Comparison of ENCODE assay signal across 8 cellular contexts in genomic region chr15:66253643-66254363, GRCh38. TPM values are rescaled to one million over a fixed set of nuclear protein-coding genes. Genes with fewer than 3 reads are reported as not detected.
DNase-seq lines count a peak whose midpoint lies in the region; ATAC-seq and TF ChIP-seq lines count a peak whose summit lies in the region.

MEGF11 (minus strand) TSS chr15:66253750; CDS start chr15:66128403, 125,347 bp downstream.

- TF ChIP-seq CTCF in AG09309 (IDR thresholded peaks at IDR 0.05; ENCODE audit: control insufficient read depth, insufficient read depth, low read depth, low read length, missing control alignments) (no peak), epithelial cell of proximal tubule (conservative IDR thresholded peaks at IDR 0.05; ENCODE audit: low read depth, low read length) (no peak)

- DNase-seq in AG09309 (ENCODE audit: low read depth): no peak
- peak; percentile 36 to 75 for DNase-seq in HAP-1 (ENCODE audit: low spot score in 2 of 2)
- peak in 1 of 2 experiments; percentile 28 for DNase-seq in SJSA1 (ENCODE audit: low read depth in 1 of 2, low spot score in 2 of 2)
- no peak for DNase-seq in epithelial cell of proximal tubule (ENCODE audit: low read depth)
- DNase-seq in aorta: peak; percentile 60 to 78

- 0% methylated on average over 26 to 49 of the region's 49 CpGs for WGBS in aorta, 2 donors

- peaks cover 6% of the 10 kb centered on the region; the same call in 1 of the 2 replicates for H3K4me1 ChIP-seq in HAP-1
- H3K4me1 ChIP-seq in SJSA1 (replicated peaks): peaks cover 21% of the 10 kb centered on the region
- peaks cover 11 to 12% of the 10 kb centered on the region in 2 donors for H3K4me1 ChIP-seq in mucosa of rectum (ENCODE audit: control insufficient read depth in 2 of 2, insufficient read depth in 2 of 2, low read length in 2 of 2)
- H3K4me1 ChIP-seq in aorta (ENCODE audit: control insufficient read depth in 1 of 2, insufficient read depth in 2 of 2, low read length in 2 of 2): no peaks in the 10 kb centered on the region

- intact Hi-C loops in aorta (cut with DNase I): no loop called here

- H3K9me3 ChIP-seq in HAP-1: no peaks in the 10 kb centered on the region
- no peaks in the 10 kb centered on the region for H3K9me3 ChIP-seq in SJSA1 (replicated peaks)
- H3K9me3 ChIP-seq in mucosa of rectum (ENCODE audit: control insufficient read depth in 2 of 2, low read length in 2 of 2): no peaks in the 10 kb centered on the region
- H3K9me3 ChIP-seq in aorta (ENCODE audit: control insufficient read depth, low read length): no peaks in the 10 kb centered on the region

- H3K36me3 ChIP-seq in HAP-1 (replicated peaks) (no peaks in the 10 kb centered on the region), SJSA1 (no peaks in the 10 kb centered on the region), mucosa of rectum (ENCODE audit: control insufficient read depth in 2 of 2, insufficient read depth in 2 of 2, low read length in 2 of 2) (no peaks in the 10 kb centered on the region), aorta (ENCODE audit: control insufficient read depth in 1 of 2, insufficient read depth in 2 of 2, low read length in 1 of 2) (no peaks in the 10 kb centered on the region)

- H3K9ac ChIP-seq in mucosa of rectum (ENCODE audit: low read depth in 1 of 2, low read length in 2 of 2): peak within 1 kb of the TSS in 1 of 2 donors; percentile 37

- H3K4me3 ChIP-seq in AG09309 (ENCODE audit: control insufficient read depth, low read depth, low read length) (peak within 1 kb of the TSS; percentile 47), HAP-1 (peak within 1 kb of the TSS; percentile 37), SJSA1 (peak within 1 kb of the TSS; percentile 32), epithelial cell of proximal tubule (ENCODE audit: low read depth, low read length) (peak within 1 kb of the TSS; percentile 63), mucosa of rectum (ENCODE audit: low read length in 2 of 2) (peak within 1 kb of the TSS; percentile 65 to 72), aorta (ENCODE audit: low read length in 2 of 2) (peak within 1 kb of the TSS; percentile 52 to 71)

- in situ Hi-C loops in HAP-1 (cut with MboI; ENCODE audit: low sequenced_read_pairs): no loop called here

- peaks cover 96% of the 10 kb centered on the region for H3K27me3 ChIP-seq in HAP-1 (ENCODE audit: low read depth)
- H3K27me3 ChIP-seq in SJSA1 (replicated peaks): peaks cover 81% of the 10 kb centered on the region
- H3K27me3 ChIP-seq in mucosa of rectum (ENCODE audit: control insufficient read depth in 2 of 2, insufficient read depth in 2 of 2, low read length in 2 of 2): peaks cover 49 to 64% of the 10 kb centered on the region in 2 donors
- peaks cover 0 to 5% of the 10 kb centered on the region in 2 donors for H3K27me3 ChIP-seq in aorta (ENCODE audit: control insufficient read depth in 1 of 2, insufficient read depth in 2 of 2, low read length in 1 of 2)

- ATAC-seq in aorta (ENCODE audit: low FRiP score): peak; percentile 63
- ATAC-seq in HG03025 (IDR thresholded peaks at IDR 0.05; ENCODE audit: low FRiP score, unreplicated experiment): no peak
- ATAC-seq in GM21423 (IDR thresholded peaks at IDR 0.05; ENCODE audit: unreplicated experiment): no peak

- H3K27ac ChIP-seq in SJSA1 (no peak within 1 kb of the TSS), mucosa of rectum (ENCODE audit: low read depth in 2 of 2, low read length in 2 of 2) (no peak within 1 kb of the TSS), aorta (ENCODE audit: low read depth in 1 of 2, low read length in 2 of 2) (no peak within 1 kb of the TSS)

RNA-seq across cellular contexts. Expression of gene MEGF11, which starts in this region (rescaled TPM):
- total RNA-seq in SJSA1 (2014; rRNA removed; shearing (Covaris generic)): 0.03 TPM in 1 of 2 replicates, not detected in the other
- total RNA-seq in epithelial cell of proximal tubule: 0.65 and 3.7 TPM in 2 replicates
- not detected for total RNA-seq in aorta
- not detected for polyA plus RNA-seq in aorta

Comparison
In these comparisons a context has a peak if more than half of its experiments do, and no peak if none do; other contexts are left out.
1. Peak in DNase-seq, ATAC-seq and H3K4me3 ChIP-seq in aorta; RNA of the gene not detected or under 1 TPM.
2. DNase-seq: peak in HAP-1 (2 of 2); none in AG09309 (single experiment) and epithelial cell of proximal tubule (single experiment).
3. Peak in every context shown above with its lines, with median percentiles within 50 percentile points of each other: H3K4me3 ChIP-seq.